1 cellular context compared by ENCODE assay signal in genomic region chr9:71663931-71664459, GRCh38.
TF ChIP-seq lines count a peak whose summit lies in the region.

No MANE protein-coding gene starts in this region.

TF ChIP-seq in H1, 55 proteins besides CTCF, POLR2A, EP300 and RAD21:
- no peak for TF ChIP-seq ATF2 (IDR thresholded peaks at IDR 0.05; ENCODE audit: low read length)
- TF ChIP-seq KDM4A (IDR thresholded peaks at IDR 0.05; ENCODE audit: low read depth, low read length, severe bottlenecking): no peak
- TF ChIP-seq TEAD4 (IDR thresholded peaks at IDR 0.05; ENCODE audit: low read depth, low read length): no peak
- no peak for TF ChIP-seq CBX5 (IDR thresholded peaks at IDR 0.05; ENCODE audit: low read depth, low read length)
- TF ChIP-seq USF2 (IDR thresholded peaks at IDR 0.05; ENCODE audit: low read length): no peak
TF ChIP-seq in H1: peak in this region for 0.
